In the genomic region with DNA sequence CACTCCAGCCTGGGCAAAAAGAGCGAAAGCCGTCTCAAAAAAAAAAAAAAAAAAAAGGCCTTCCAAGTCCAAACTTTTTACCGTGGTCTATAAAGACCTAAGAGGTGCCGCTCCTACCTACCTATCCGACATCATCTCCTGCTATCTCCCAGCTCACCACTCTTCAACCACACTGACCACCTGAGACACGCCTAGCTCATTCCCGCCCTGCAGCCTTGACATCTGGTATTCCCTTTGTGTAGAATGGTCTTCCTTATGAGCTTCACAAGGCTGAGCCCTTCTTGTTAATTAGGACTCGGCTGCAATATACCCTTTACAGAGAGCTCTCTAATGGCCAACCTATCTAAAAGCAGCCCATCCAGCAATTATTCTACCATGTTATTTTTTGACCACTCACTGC, we compare ENCODE assay signal across 8 cellular contexts. TPM values are rescaled to one million over a fixed set of nuclear protein-coding genes. Genes with fewer than 3 reads are reported as not detected.
DNase-seq lines count a peak whose midpoint lies in the region; ATAC-seq, FAIRE-seq and TF ChIP-seq lines count a peak whose summit lies in the region.

No MANE protein-coding gene starts in this region.

- TF ChIP-seq POLR2A in H54 (IDR thresholded peaks at IDR 0.05; ENCODE audit: low read depth, low read length): no peak

- peak overlapping the region; percentile 77 to 78 for H3K27ac ChIP-seq in tibial artery

- peaks cover 31% of the 10 kb centered on the region for H3K4me1 Mint-ChIP-seq in activated CD4-positive, alpha-beta T cell treated with anti-CD3 and anti-CD28 coated beads, Interleukin-2, amount 10 ng/mL, durations not matched to agents 7 days and 5 days

- H3K4me1 ChIP-seq in tibial artery: peaks cover 0 to 28% (median 21%) of the 10 kb centered on the region in 4 donors

- TF ChIP-seq CTCF in tibial artery (IDR thresholded peaks at IDR 0.05): no peak

- peak overlapping the region; percentile 95 for H3K27ac Mint-ChIP-seq in activated CD4-positive, alpha-beta T cell treated with anti-CD3 and anti-CD28 coated beads, Interleukin-2, amount 10 ng/mL, durations not matched to agents 7 days and 5 days
- H3K27ac Mint-ChIP-seq in activated naive CD4-positive, alpha-beta T cell treated with anti-CD3 and anti-CD28 coated beads, Interleukin-2, amount 50 U/mL, for 72 hours: peak overlapping the region; percentile 94 to 98

- H3K27me3 ChIP-seq in tibial artery: no peaks in the 10 kb centered on the region

- no peak for ATAC-seq in activated naive CD4-positive, alpha-beta T cell treated with anti-CD3 and anti-CD28 coated beads, Interleukin-2, amount 50 U/mL, for 72 hours
- ATAC-seq in GM19351 (IDR thresholded peaks at IDR 0.05; ENCODE audit: unreplicated experiment): no peak

- no peak for DNase-seq in activated CD4-positive, alpha-beta T cell treated with anti-CD3 and anti-CD28 coated beads, Interleukin-2, amount 10 ng/mL, durations not matched to agents 7 days and 5 days
- no peak for DNase-seq in activated CD4-positive, alpha-beta T cell treated with anti-CD3 and anti-CD28 coated beads, Interleukin-2, amount 50 U/mL, for 1 hour
- no peak for DNase-seq in activated naive CD4-positive, alpha-beta T cell treated with anti-CD3 and anti-CD28 coated beads, Interleukin-2, amount 50 U/mL, for 72 hours (ENCODE audit: low spot score in 2 of 2)
- DNase-seq in left kidney (ENCODE audit: low read depth, low spot score): peak; percentile 34
- DNase-seq in tibial artery: no peak
- no peak for DNase-seq in AG20443 (ENCODE audit: low spot score)
- no peak for DNase-seq in H54 (ENCODE audit: insufficient read length, low spot score)

- intact Hi-C loops in tibial artery (cut with DNase I; ENCODE audit: low total_unique reads): no loop called here

- H3K9me3 ChIP-seq in tibial artery: no peaks in the 10 kb centered on the region

- FAIRE-seq in H54 (lab: Jason Lieb, UNC): no peak

- peak overlapping the region; percentile 95 for H3K4me3 Mint-ChIP-seq in activated CD4-positive, alpha-beta T cell treated with anti-CD3 and anti-CD28 coated beads, Interleukin-2, amount 10 ng/mL, durations not matched to agents 7 days and 5 days

- H3K36me3 ChIP-seq in tibial artery: peaks cover 31 to 39% (median 31%) of the 10 kb centered on the region in 3 donors

- H3K4me3 ChIP-seq in tibial artery: peak overlapping the region; percentile 89 to 98

- H3K27me3 Mint-ChIP-seq in activated CD4-positive, alpha-beta T cell treated with anti-CD3 and anti-CD28 coated beads, Interleukin-2, amount 10 ng/mL, durations not matched to agents 7 days and 5 days: no peaks in the 10 kb centered on the region

- no peaks in the 10 kb centered on the region for H3K9me3 Mint-ChIP-seq in activated CD4-positive, alpha-beta T cell treated with anti-CD3 and anti-CD28 coated beads, Interleukin-2, amount 10 ng/mL, durations not matched to agents 7 days and 5 days
- no peaks in the 10 kb centered on the region for H3K9me3 Mint-ChIP-seq in activated naive CD4-positive, alpha-beta T cell treated with anti-CD3 and anti-CD28 coated beads, Interleukin-2, amount 50 U/mL, for 72 hours

- H3K36me3 Mint-ChIP-seq in activated CD4-positive, alpha-beta T cell treated with anti-CD3 and anti-CD28 coated beads, Interleukin-2, amount 10 ng/mL, durations not matched to agents 7 days and 5 days (ENCODE audit: low read depth): peaks cover 29% of the 10 kb centered on the region
- peaks cover 10 to 17% of the 10 kb centered on the region in 2 donors for H3K36me3 Mint-ChIP-seq in activated naive CD4-positive, alpha-beta T cell treated with anti-CD3 and anti-CD28 coated beads, Interleukin-2, amount 50 U/mL, for 72 hours

- POLR2A ChIA-PET in activated CD4-positive, alpha-beta T cell treated with anti-CD3 and anti-CD28 coated beads, Interleukin-2, amount 10 ng/mL, durations not matched to agents 7 days and 5 days (lab: Charles Lee): interaction anchor here (0.6 kb wide), 1 partner anchor 9 kb away, joined by 10 read pairs; no protein-coding TSS in a partner anchor

- CTCF ChIA-PET in activated CD4-positive, alpha-beta T cell treated with anti-CD3 and anti-CD28 coated beads, Interleukin-2, amount 10 ng/mL, durations not matched to agents 7 days and 5 days (lab: Charles Lee): interaction anchor here (0.7 to 1.3 kb wide), 2 partner anchors 26 to 68 kb away, joined by 3 read pairs; no protein-coding TSS in a partner anchor

RNA-seq across cellular contexts. Expression of gene MAGOH, which starts 0.7 kb away (rescaled TPM):
- 10 to 100 TPM; 73.3 to 74.1 TPM for total RNA-seq in activated CD4-positive, alpha-beta T cell treated with anti-CD3 and anti-CD28 coated beads, Interleukin-2, amount 10 ng/mL, durations not matched to agents 7 days and 5 days
- 10 to 100 TPM; 71.7 to 92.1 TPM for total RNA-seq in activated naive CD4-positive, alpha-beta T cell treated with anti-CD3 and anti-CD28 coated beads, Interleukin-2, amount 50 U/mL, for 72 hours

RNA-seq across cellular contexts. Expression of gene CZIB, which starts 17.2 kb away (rescaled TPM):
- 10 to 100 TPM; 51.0 to 54.0 TPM for total RNA-seq in activated CD4-positive, alpha-beta T cell treated with anti-CD3 and anti-CD28 coated beads, Interleukin-2, amount 10 ng/mL, durations not matched to agents 7 days and 5 days
- total RNA-seq in activated naive CD4-positive, alpha-beta T cell treated with anti-CD3 and anti-CD28 coated beads, Interleukin-2, amount 50 U/mL, for 72 hours: 10 to 100 TPM; 40.0 to 67.6 TPM

RNA-seq across cellular contexts. Expression of gene CPT2, which starts 41.0 kb away (rescaled TPM):
- total RNA-seq in activated CD4-positive, alpha-beta T cell treated with anti-CD3 and anti-CD28 coated beads, Interleukin-2, amount 10 ng/mL, durations not matched to agents 7 days and 5 days: 10 to 100 TPM; 12.2 to 13.0 TPM
- 10 to 100 TPM; 11.3 to 22.8 TPM for total RNA-seq in activated naive CD4-positive, alpha-beta T cell treated with anti-CD3 and anti-CD28 coated beads, Interleukin-2, amount 50 U/mL, for 72 hours
